ENCODE assay signal across 8 cellular contexts in genomic region chr7:115230882-115231508, GRCh38.
DNase-seq lines count a peak whose midpoint lies in the region; TF ChIP-seq lines count a peak whose summit lies in the region.

No MANE protein-coding gene starts in this region.

- intact Hi-C loops in prostate gland (cut with DNase I), result no loop called here

- no peaks in the 10 kb centered on the region for H3K27me3 ChIP-seq in prostate gland (replicated peaks; ENCODE audit: insufficient read depth)

- H3K36me3 ChIP-seq in mesodermal cell (ENCODE audit: control insufficient read depth, insufficient read depth, low read length) (no peaks in the 10 kb centered on the region), prostate gland (no peaks in the 10 kb centered on the region)

- H3K4me1 ChIP-seq in mesodermal cell (ENCODE audit: control insufficient read depth, insufficient read depth, low read length, poor library complexity, severe bottlenecking) (peaks cover 19% of the 10 kb centered on the region), prostate gland (replicated peaks) (no peaks in the 10 kb centered on the region)

- WGBS in mesodermal cell (ENCODE audit: insufficient coverage in 2 of 2), 2 experiments, result no CpG with 5 or more reads among the region's 1 CpG
- WGBS in prostate gland, result 22% methylated on average over 1 of the region's 1 CpG

- TF ChIP-seq CTCF in prostate gland (IDR thresholded peaks at IDR 0.05), result no peak

- peaks cover 4% of the 10 kb centered on the region for H3K9me3 ChIP-seq in mesodermal cell (ENCODE audit: control insufficient read depth, low read length)
- no peaks in the 10 kb centered on the region for H3K9me3 ChIP-seq in prostate gland

- CTCF ChIA-PET in activated CD4-positive, alpha-beta memory T cell treated with anti-CD3 and anti-CD28 coated beads, Interleukin-2, amount 10 ng/mL, durations not matched to agents 7 days and 5 days (lab: Charles Lee), result no interaction called here

- no peaks in the 10 kb centered on the region for H3K36me3 Mint-ChIP-seq in activated CD4-positive, alpha-beta memory T cell treated with anti-CD3 and anti-CD28 coated beads, Interleukin-2, amount 10 ng/mL, durations not matched to agents 7 days and 5 days (ENCODE audit: low read depth)

- TF ChIP-seq POLR2A in prostate gland (IDR thresholded peaks at IDR 0.05), result no peak

- no peak overlapping the region for H3K4me3 Mint-ChIP-seq in activated CD4-positive, alpha-beta memory T cell treated with anti-CD3 and anti-CD28 coated beads, Interleukin-2, amount 10 ng/mL, durations not matched to agents 7 days and 5 days

- H3K9me3 Mint-ChIP-seq in activated CD4-positive, alpha-beta memory T cell treated with anti-CD3 and anti-CD28 coated beads, Interleukin-2, amount 10 ng/mL, durations not matched to agents 7 days and 5 days, result peaks cover 3% of the 10 kb centered on the region

- H3K27ac Mint-ChIP-seq in activated CD4-positive, alpha-beta memory T cell treated with anti-CD3 and anti-CD28 coated beads, Interleukin-2, amount 10 ng/mL, durations not matched to agents 7 days and 5 days, result no peak overlapping the region

- POLR2A ChIA-PET in activated CD4-positive, alpha-beta memory T cell treated with anti-CD3 and anti-CD28 coated beads, Interleukin-2, amount 10 ng/mL, durations not matched to agents 7 days and 5 days (lab: Charles Lee), result no interaction called here

- DNase-seq in COR-L47 (lab: John Stamatoyannopoulos, UW) (peak; percentile 14), H4 (ENCODE audit: low spot score) (peak; percentile 87), NCI-H1105 (lab: John Stamatoyannopoulos, UW) (peak; percentile 83), amniotic stem cell (lab: John Stamatoyannopoulos, UW) (peak; percentile 57), prostate gland (ENCODE audit: low spot score) (no peak)
- no peak for DNase-seq in stimulated activated CD4-positive, alpha-beta T cell treated with anti-CD3 and anti-CD28 coated beads, Interleukin-2, amount 100 ng/mL, for 24 hours
- DNase-seq in activated CD4-positive, alpha-beta memory T cell treated with anti-CD3 and anti-CD28 coated beads, Interleukin-2, amount 10 ng/mL, durations not matched to agents 7 days and 5 days, result no peak

- H3K27me3 Mint-ChIP-seq in activated CD4-positive, alpha-beta memory T cell treated with anti-CD3 and anti-CD28 coated beads, Interleukin-2, amount 10 ng/mL, durations not matched to agents 7 days and 5 days, result no peaks in the 10 kb centered on the region

- no peak overlapping the region for H3K4me3 ChIP-seq in mesodermal cell (ENCODE audit: extremely low read depth, insufficient read depth, low read length, poor library complexity, severe bottlenecking)
- no peak overlapping the region for H3K4me3 ChIP-seq in prostate gland

- H3K27ac ChIP-seq in mesodermal cell (ENCODE audit: low read depth, low read length, severe bottlenecking) (peak overlapping the region; percentile 96), prostate gland (no peak overlapping the region)

- peaks cover 18% of the 10 kb centered on the region for H3K4me1 Mint-ChIP-seq in activated CD4-positive, alpha-beta memory T cell treated with anti-CD3 and anti-CD28 coated beads, Interleukin-2, amount 10 ng/mL, durations not matched to agents 7 days and 5 days

Comparison
In these comparisons a context has a peak if more than half of its experiments do, and no peak if none do; other contexts are left out.
1. DNase-seq: peak in COR-L47 (single experiment), H4 (single experiment), NCI-H1105 (single experiment) and amniotic stem cell (single experiment); none in prostate gland (single experiment), stimulated activated CD4-positive, alpha-beta T cell treated with anti-CD3 and anti-CD28 coated beads, Interleukin-2, amount 100 ng/mL, for 24 hours (0 of 2) and activated CD4-positive, alpha-beta memory T cell treated with anti-CD3 and anti-CD28 coated beads, Interleukin-2, amount 10 ng/mL, durations not matched to agents 7 days and 5 days (single experiment).